ENCODE assay signal across 8 cellular contexts in the genomic region with DNA sequence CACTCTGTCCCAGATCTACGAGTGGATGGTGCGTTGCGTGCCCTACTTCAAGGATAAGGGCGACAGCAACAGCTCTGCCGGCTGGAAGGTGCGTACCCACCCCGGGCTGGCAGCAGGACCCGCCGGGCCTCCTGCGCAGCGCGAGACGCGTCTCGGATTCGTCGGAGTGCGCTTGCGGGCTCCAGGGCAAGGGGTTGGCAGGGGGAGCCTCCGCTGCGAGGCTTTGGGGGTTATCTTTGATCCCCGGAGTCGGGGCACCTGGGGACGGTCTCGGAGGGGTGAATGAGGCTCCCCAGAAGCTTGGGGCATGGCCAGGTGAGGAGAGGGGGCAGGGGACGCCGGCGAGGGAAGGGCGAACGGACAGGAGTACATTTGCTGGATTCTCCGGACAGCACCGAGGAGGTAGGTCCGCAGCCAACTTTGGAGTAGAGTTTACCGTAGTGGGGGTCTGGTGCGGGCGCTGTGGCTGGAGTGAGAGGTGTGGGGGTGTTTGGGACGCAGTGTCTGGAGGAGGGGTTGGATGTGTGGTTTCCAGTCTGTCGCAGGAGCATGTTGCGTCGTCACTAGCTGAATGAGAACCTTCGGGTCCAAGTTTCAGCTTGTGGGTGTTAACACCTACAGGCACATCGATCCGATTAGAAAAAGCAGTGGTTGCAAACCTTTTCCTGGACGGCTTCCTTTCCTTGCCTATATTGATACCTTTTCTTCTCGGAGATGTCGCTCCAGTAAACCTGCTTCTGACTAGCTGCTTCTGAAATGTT. TPM values are rescaled to one million over a fixed set of nuclear protein-coding genes. Genes with fewer than 3 reads are reported as not detected.
DNase-seq lines count a peak whose midpoint lies in the region; TF ChIP-seq lines count a peak whose summit lies in the region.

No MANE protein-coding gene starts in this region.

- no peaks in the 10 kb centered on the region for H3K9me2 ChIP-seq in GM23248 (ENCODE audit: insufficient read depth)

- peaks cover 28% of the 10 kb centered on the region for H3K4me1 Mint-ChIP-seq in endodermal cell

- peaks cover 43% of the 10 kb centered on the region for H3F3A ChIP-seq in GM23248 (ENCODE audit: insufficient read depth)

- DNase-seq in GM23248 = peak; percentile 63
- DNase-seq in RPMI8226 = peak; percentile 39
- DNase-seq in endodermal cell = peak; percentile 80
- DNase-seq in myocyte (ENCODE audit: low read depth) = peak; percentile 48
- DNase-seq in DMS114 treated with DMSO at 0.1 percent for 48 hours (lab: John Stamatoyannopoulos, UW; ENCODE audit: unreplicated experiment) = no peak
- no peak for DNase-seq in SW 1271 (lab: John Stamatoyannopoulos, UW)
- DNase-seq in NCI-H1694 (lab: John Stamatoyannopoulos, UW) = no peak
- DNase-seq in SKM-1 treated with dmso at 0.1 percent for 144 hours (lab: John Stamatoyannopoulos, UW; ENCODE audit: unreplicated experiment) = no peak

- H3K9ac ChIP-seq in GM23248 (peak overlapping the region; percentile 98), endodermal cell (ENCODE audit: extremely low read depth, low read length, poor library complexity, severe bottlenecking) (peak overlapping the region; percentile 81)

- no peak for TF ChIP-seq CTCF in endodermal cell (conservative IDR thresholded peaks at IDR 0.05)

- no peaks in the 10 kb centered on the region for H3K36me3 ChIP-seq in GM23248 (ENCODE audit: low read depth)
- peaks cover under 1% of the 10 kb centered on the region for H3K36me3 ChIP-seq in endodermal cell (ENCODE audit: control insufficient read depth, insufficient read depth, low read length)

- no peaks in the 10 kb centered on the region for H3K9me3 Mint-ChIP-seq in endodermal cell

- WGBS in GM23248 (ENCODE audit: low coverage in 1 of 2, low lambda C conversion rate in 2 of 2, missing lambda C conversion rate in 2 of 2), 2 experiments = 6 to 8% methylated on average over 42 of the region's 46 CpGs
- WGBS in endodermal cell (ENCODE audit: insufficient coverage in 1 of 2, insufficient read length in 1 of 2), 2 experiments = 0 to 1% methylated on average over 15 to 46 of the region's 46 CpGs

- peak overlapping the region; percentile 95 for H3K27ac Mint-ChIP-seq in endodermal cell

- H3K4me3 Mint-ChIP-seq in endodermal cell = peak overlapping the region; percentile 87

- peaks cover 48% of the 10 kb centered on the region for H3K79me2 ChIP-seq in GM23248 (ENCODE audit: insufficient read depth)

- H3K4me3 ChIP-seq in GM23248 = peak overlapping the region; percentile 98
- H3K4me3 ChIP-seq in endodermal cell (ENCODE audit: low read length) = peak overlapping the region; percentile 81

- in situ Hi-C loops in GM23248 (cut with MboI) = no loop called here

- H3K4me1 ChIP-seq in GM23248 (ENCODE audit: insufficient read depth) = peaks cover 42% of the 10 kb centered on the region
- H3K4me1 ChIP-seq in endodermal cell (ENCODE audit: control insufficient read depth, insufficient read depth, low read length) = no peaks in the 10 kb centered on the region

- no peaks in the 10 kb centered on the region for H3K36me3 Mint-ChIP-seq in endodermal cell (ENCODE audit: low read depth)

- H3K27me3 ChIP-seq in GM23248 (replicated peaks; ENCODE audit: insufficient read depth) (no peaks in the 10 kb centered on the region), endodermal cell (ENCODE audit: control insufficient read depth, insufficient read depth, low read length, poor library complexity, severe bottlenecking) (peaks cover 5% of the 10 kb centered on the region)

- peaks cover 10% of the 10 kb centered on the region for H4K20me1 ChIP-seq in GM23248 (ENCODE audit: insufficient read depth)

- H3K9me3 ChIP-seq in GM23248 (ENCODE audit: low read depth) (no peaks in the 10 kb centered on the region), endodermal cell (ENCODE audit: control insufficient read depth, low read length) (no peaks in the 10 kb centered on the region)

- peak overlapping the region; percentile 20; the same call in 1 of the 2 replicates for H2AFZ ChIP-seq in GM23248

- peak overlapping the region; percentile 96 for H3K4me2 ChIP-seq in GM23248 (ENCODE audit: unreplicated experiment)

- H3K27ac ChIP-seq in GM23248 (peak overlapping the region; percentile 77), endodermal cell (ENCODE audit: low read depth, low read length) (no peak overlapping the region)

- H3K27me3 Mint-ChIP-seq in endodermal cell (ENCODE audit: insufficient read depth) = peaks cover 8% of the 10 kb centered on the region

RNA-seq across cellular contexts. Expression of gene FOXO3, which starts 1.2 kb away (rescaled TPM):
- 35.7 and 36.6 TPM in 2 replicates for total RNA-seq in GM23248 (2014; rRNA removed; shearing (Covaris generic))
- polyA plus RNA-seq in GM23248 (2016; fragmentation: Nextera tagmentation; extraction: Ambion mirVana) = 17.9 and 19.7 TPM in 2 replicates
- total RNA-seq in endodermal cell (10 to 100 TPM; 16.4 to 20.3 TPM), myocyte (49.2 and 58.6 TPM in 2 replicates)
- 15.0 TPM for polyA plus RNA-seq in endodermal cell (2013, experiment 1 of 2)
- polyA plus RNA-seq in endodermal cell (2013, experiment 2 of 2) = 14.8 TPM
- polyA plus RNA-seq in myocyte (2012) = 12.9 TPM

Comparison
In these comparisons a context has a peak if more than half of its experiments do, and no peak if none do; other contexts are left out.
1. DNase-seq: peak in GM23248 (single experiment), RPMI8226 (single experiment), endodermal cell (single experiment) and myocyte (single experiment); none in DMS114 treated with DMSO at 0.1 percent for 48 hours (single experiment), SW 1271 (0 of 2), NCI-H1694 (single experiment) and SKM-1 treated with dmso at 0.1 percent for 144 hours (single experiment).